Comparison of ENCODE assay signal across 27 cellular contexts in the genomic region with DNA sequence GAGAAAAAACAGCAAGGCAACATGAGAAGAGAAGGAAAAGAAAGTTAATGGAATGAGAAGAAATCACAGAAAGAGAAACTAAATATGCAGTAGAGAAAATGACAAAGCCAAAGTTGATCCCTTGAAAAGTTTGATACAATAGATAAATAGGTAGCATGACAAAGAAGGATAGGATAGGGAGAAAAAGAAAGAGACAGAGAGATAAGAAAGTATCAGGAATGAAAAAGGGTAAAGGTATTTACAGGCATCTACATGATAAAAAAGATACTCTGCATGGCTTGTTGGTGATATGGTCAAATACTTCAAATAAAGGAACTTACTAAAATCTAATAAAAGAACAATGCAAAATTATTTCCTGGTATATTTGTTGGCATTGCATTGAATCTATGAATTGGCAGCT.
"Had no signal": no experiment of that assay in that cellular context is flagged by ENCODE, and none has a peak within 500 bp of the region (broad histone marks: within the 10 kb centered on the region; RNA-seq: fewer than 3 reads in every experiment).

No MANE protein-coding gene starts in this region.

- H3K27ac Mint-ChIP-seq: immature natural killer cell; naive thymus-derived CD4-positive, alpha-beta T cell; natural killer cell treated with Interleukin-12 subunit alpha and Interleukin-12 subunit beta and Interleukin-15 and Interleukin-18, amount 100 ng/mL, for 72 hours; progenitor cell of endocrine pancreas; stimulated activated effector memory CD8-positive, alpha-beta T cell treated with anti-CD3 and anti-CD28 coated beads, Interleukin-12 subunit alpha, Interleukin-12 subunit beta, amount 100 ng/mL, for 72 hours; stimulated activated naive CD8-positive, alpha-beta T cell treated with anti-CD3 and anti-CD28 coated beads, Interleukin-15, Interleukin-2, amounts not matched to agents 100 ng/mL and 50 ng/mL, for 24 hours had no signal

- H3K36me3 Mint-ChIP-seq: stimulated activated effector memory CD8-positive, alpha-beta T cell treated with anti-CD3 and anti-CD28 coated beads, Interleukin-12 subunit alpha, Interleukin-12 subunit beta, amount 100 ng/mL, for 72 hours had no signal

- H3K4me3 ChIP-seq: left ventricle myocardium inferior, lung, mucosa of descending colon, ovary, skin epidermis, suprapubic skin, thoracic aorta, tibial artery, upper lobe of right lung had no signal

- H3K27ac ChIP-seq: left ventricle myocardium inferior, ovary, skin epidermis, suprapubic skin, thoracic aorta, tibial artery, upper lobe of right lung had no signal

- H3K4me1 ChIP-seq: left ventricle myocardium inferior, suprapubic skin, tibial artery, upper lobe of right lung had no signal

- H3K4me3 Mint-ChIP-seq: immature natural killer cell; naive thymus-derived CD4-positive, alpha-beta T cell; natural killer cell treated with Interleukin-12 subunit alpha and Interleukin-12 subunit beta and Interleukin-15 and Interleukin-18, amount 100 ng/mL, for 72 hours; stimulated activated effector memory CD8-positive, alpha-beta T cell treated with anti-CD3 and anti-CD28 coated beads, Interleukin-12 subunit alpha, Interleukin-12 subunit beta, amount 100 ng/mL, for 72 hours; stimulated activated naive CD8-positive, alpha-beta T cell treated with anti-CD3 and anti-CD28 coated beads, Interleukin-15, Interleukin-2, amounts not matched to agents 100 ng/mL and 50 ng/mL, for 24 hours had no signal

- H3K36me3 ChIP-seq: left ventricle myocardium inferior, ovary, suprapubic skin, thoracic aorta, tibial artery, upper lobe of right lung had no signal

- H3K4me1 Mint-ChIP-seq: immature natural killer cell; naive thymus-derived CD4-positive, alpha-beta T cell; stimulated activated effector memory CD8-positive, alpha-beta T cell treated with anti-CD3 and anti-CD28 coated beads, Interleukin-12 subunit alpha, Interleukin-12 subunit beta, amount 100 ng/mL, for 72 hours had no signal

- H3K27me3 ChIP-seq: ovary, suprapubic skin, tibial artery, upper lobe of right lung had no signal

- DNase-seq: hippocampal formation; immature natural killer cell; kidney; left colon; left ventricle myocardium inferior; mesendoderm; midbrain; mucosa of descending colon; naive thymus-derived CD4-positive, alpha-beta T cell; ovary; right cardiac atrium; stimulated activated CD4-positive, alpha-beta T cell treated with anti-CD3 and anti-CD28 coated beads, Interleukin-12 subunit alpha, Interleukin-12 subunit beta, amount 100 ng/mL, for 4 hours; stimulated activated CD4-positive, alpha-beta T cell treated with anti-CD3 and anti-CD28 coated beads, Interleukin-15, amount 100 ng/mL, for 24 hours; stimulated activated CD4-positive, alpha-beta T cell treated with anti-CD3 and anti-CD28 coated beads, Interleukin-4, amount 100 ng/mL, for 24 hours; stimulated activated naive CD4-positive, alpha-beta T cell; tibial artery; trophoblast cell; upper lobe of right lung had no signal

- ATAC-seq: left colon; mucosa of descending colon; naive thymus-derived CD4-positive, alpha-beta T cell; natural killer cell treated with Interleukin-12 subunit alpha and Interleukin-12 subunit beta and Interleukin-15 and Interleukin-18, amount 100 ng/mL, for 72 hours; right cardiac atrium; sciatic nerve; stimulated activated effector memory CD8-positive, alpha-beta T cell treated with anti-CD3 and anti-CD28 coated beads, Interleukin-12 subunit alpha, Interleukin-12 subunit beta, amount 100 ng/mL, for 72 hours; upper lobe of right lung had no signal

- H3K9me3 ChIP-seq: mucosa of descending colon, ovary, thoracic aorta, upper lobe of right lung had no signal

- H3K27me3 Mint-ChIP-seq: naive thymus-derived CD4-positive, alpha-beta T cell; natural killer cell treated with Interleukin-12 subunit alpha and Interleukin-12 subunit beta and Interleukin-15 and Interleukin-18, amount 100 ng/mL, for 72 hours; progenitor cell of endocrine pancreas; stimulated activated naive CD8-positive, alpha-beta T cell treated with anti-CD3 and anti-CD28 coated beads, Interleukin-15, Interleukin-2, amounts not matched to agents 100 ng/mL and 50 ng/mL, for 24 hours had no signal
